In the genomic region with DNA sequence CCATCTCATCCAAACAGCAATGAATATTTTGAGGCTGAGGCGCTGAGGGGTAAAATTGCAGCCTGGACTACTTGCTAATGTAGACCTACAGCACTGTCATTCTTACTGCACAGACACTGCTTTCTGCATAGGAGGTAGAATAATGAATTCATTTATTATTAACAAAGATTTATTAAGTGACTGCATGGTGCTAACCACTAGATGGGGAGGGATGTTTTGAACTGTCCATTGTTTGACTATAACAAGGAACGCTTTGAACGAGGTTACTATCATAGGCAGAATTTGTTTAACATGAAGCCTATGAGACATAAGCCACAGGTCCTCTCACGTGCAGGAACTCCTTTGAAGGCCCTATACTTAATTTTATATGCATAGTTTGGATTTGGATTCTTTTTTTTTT, we compare ENCODE assay signal across 9 cellular contexts.
DNase-seq lines count a peak whose midpoint lies in the region; TF ChIP-seq lines count a peak whose summit lies in the region.
"Had no signal": no experiment of that assay in that cellular context is flagged by ENCODE, and none has a peak within 500 bp of the region (broad histone marks: within the 10 kb centered on the region; RNA-seq: fewer than 3 reads in every experiment).

No MANE protein-coding gene starts in this region.

- peaks cover 15% of the 10 kb centered on the region for H3K4me1 Mint-ChIP-seq in Calu3 (ENCODE audit: low read depth, unreplicated experiment)

- intact Hi-C loops in Calu3 (cut with micrococcal nuclease; ENCODE audit: unreplicated experiment) = no loop called here

- CTCF ChIA-PET in Calu3 (lab: Charles Lee) = no interaction called here

- no TSS peak for BruUV-seq in Calu3 (replicated peaks; lab: Mats Ljungman, UMichigan)

- no peaks in the 10 kb centered on the region for H3K27me3 Mint-ChIP-seq in Calu3 (ENCODE audit: unreplicated experiment)

- DNase-seq in DMS153 (lab: John Stamatoyannopoulos, UW) (peak; percentile 23), DMS153 treated with DMSO at 0.1 percent for 48 hours (lab: John Stamatoyannopoulos, UW; ENCODE audit: unreplicated experiment) (no peak), Calu3 (no peak), globus pallidus (ENCODE audit: low spot score) (peak; percentile 35), superior temporal gyrus (ENCODE audit: extremely low spot score) (peak; percentile 24), dedifferentiated amniotic fluid mesenchymal stem cell (ENCODE audit: extremely low spot score) (no peak), NCI-H1105 treated with DMSO at 0.1 percent for 48 hours (lab: John Stamatoyannopoulos, UW) (no peak)
- DNase-seq: DND-41, GF-D8 had no signal

- peaks cover 59% of the 10 kb centered on the region for H3K36me3 Mint-ChIP-seq in Calu3 (ENCODE audit: insufficient read depth, unreplicated experiment)

- H3K4me3 Mint-ChIP-seq in Calu3 (ENCODE audit: low read depth, unreplicated experiment) = no peak overlapping the region

- H3K27ac Mint-ChIP-seq in Calu3 (ENCODE audit: unreplicated experiment) = peak overlapping the region; percentile 39

- no peaks in the 10 kb centered on the region for H3K9me3 Mint-ChIP-seq in Calu3 (ENCODE audit: low read depth, unreplicated experiment)

- no peak for TF ChIP-seq CTCF in Calu3 (IDR thresholded peaks at IDR 0.05; ENCODE audit: unreplicated experiment)

Comparison
In these comparisons a context has a peak if more than half of its experiments do, and no peak if none do; other contexts are left out.
1. DNase-seq: peak in DMS153 (single experiment), globus pallidus (single experiment) and superior temporal gyrus (single experiment); none in DMS153 treated with DMSO at 0.1 percent for 48 hours (single experiment), Calu3 (single experiment), dedifferentiated amniotic fluid mesenchymal stem cell (single experiment) and NCI-H1105 treated with DMSO at 0.1 percent for 48 hours (single experiment).